Comparison of ENCODE assay signal across 8 cellular contexts in genomic region chr22:37166675-37167066, GRCh38. TPM values are rescaled to one million over a fixed set of nuclear protein-coding genes. Genes with fewer than 3 reads are reported as not detected.
DNase-seq lines count a peak whose midpoint lies in the region; ATAC-seq and TF ChIP-seq lines count a peak whose summit lies in the region.

No MANE protein-coding gene starts in this region.

- H3K4me3 Mint-ChIP-seq in naive thymus-derived CD8-positive, alpha-beta T cell: peak overlapping the region; percentile 69 to 96 (median 89)

- H3K9ac ChIP-seq in GM23248: no peak overlapping the region

- H3K9me3 Mint-ChIP-seq in naive thymus-derived CD8-positive, alpha-beta T cell: no peaks in the 10 kb centered on the region

- H2AFZ ChIP-seq in GM23248: no peak overlapping the region
- no peak overlapping the region for H2AFZ ChIP-seq in OCI-LY7 (ENCODE audit: low read length)

- no peak overlapping the region for H3K27ac ChIP-seq in GM23248
- no peak overlapping the region for H3K27ac ChIP-seq in OCI-LY7 (ENCODE audit: low read depth, low read length, poor library complexity, severe bottlenecking)
- H3K27ac ChIP-seq in esophagus (ENCODE audit: low read depth in 2 of 2, low read length in 1 of 2): peak overlapping the region; percentile 21 to 69

- H3K9me2 ChIP-seq in GM23248 (ENCODE audit: insufficient read depth): no peaks in the 10 kb centered on the region
- H3K9me2 ChIP-seq in OCI-LY7 (ENCODE audit: insufficient read depth, low read length): no peaks in the 10 kb centered on the region

- in situ Hi-C loops in GM23248 (cut with MboI): no loop called here

- peak; percentile 94 for TF ChIP-seq CTCF in AG09309 (IDR thresholded peaks at IDR 0.05; ENCODE audit: control insufficient read depth, insufficient read depth, low read depth, low read length, missing control alignments)
- peak; percentile 93; the same call in 1 of the 2 replicates for TF ChIP-seq CTCF in OCI-LY7 (conservative IDR thresholded peaks at IDR 0.05; ENCODE audit: low read length)

- ATAC-seq in naive thymus-derived CD8-positive, alpha-beta T cell: peak; percentile 72 to 79

- H3K27me3 Mint-ChIP-seq in naive thymus-derived CD8-positive, alpha-beta T cell: no peaks in the 10 kb centered on the region

- H3K36me3 ChIP-seq in GM23248 (ENCODE audit: low read depth): no peaks in the 10 kb centered on the region
- no peaks in the 10 kb centered on the region for H3K36me3 ChIP-seq in OCI-LY7 (ENCODE audit: insufficient read depth, low read length)
- no peaks in the 10 kb centered on the region for H3K36me3 ChIP-seq in esophagus (ENCODE audit: control insufficient read depth in 2 of 2, insufficient read depth in 2 of 2, low read length in 1 of 2)

- 7 to 10% methylated on average over 13 of the region's 13 CpGs for WGBS in GM23248 (ENCODE audit: low coverage in 1 of 2, low lambda C conversion rate in 2 of 2, missing lambda C conversion rate in 2 of 2), 2 experiments
- 11 to 15% methylated on average over 12 to 13 of the region's 13 CpGs for WGBS in esophagus, 2 donors

- H3K27ac Mint-ChIP-seq in naive thymus-derived CD8-positive, alpha-beta T cell: peak overlapping the region; percentile 84 to 99 (median 94)

- intact Hi-C loops in OCI-LY7 (cut with micrococcal nuclease; ENCODE audit: unreplicated experiment): loop anchor here (1.0 kb wide), 2 partner anchors 32 to 95 kb away; no protein-coding TSS in a partner anchor

- H3K79me2 ChIP-seq in GM23248 (ENCODE audit: insufficient read depth) (no peaks in the 10 kb centered on the region), OCI-LY7 (ENCODE audit: insufficient read depth, low read depth, low read length) (no peaks in the 10 kb centered on the region)

- no peak for DNase-seq in AG09309 (ENCODE audit: low read depth)
- DNase-seq in GM23248: peak; percentile 80
- peak; percentile 70 for DNase-seq in OCI-LY7 (ENCODE audit: low spot score)
- peak; percentile 76 for DNase-seq in activated T-cell treated with anti-CD3 and anti-CD28 coated beads for 4 hours
- peak; percentile 69 to 88 (median 79) for DNase-seq in naive thymus-derived CD8-positive, alpha-beta T cell
- DNase-seq in stimulated activated CD8-positive, alpha-beta memory T cell treated with anti-CD3 and anti-CD28 coated beads, Interleukin-7, amount 100 ng/mL, for 48 hours (ENCODE audit: extremely low read depth in 1 of 2, low read depth in 1 of 2): peak; percentile 59 to 73
- no peak for DNase-seq in cortex of kidney (lab: John Stamatoyannopoulos, UW)

- no peaks in the 10 kb centered on the region; the same call in 1 of the 2 replicates for H3K27me3 ChIP-seq in GM23248 (replicated peaks; ENCODE audit: insufficient read depth)
- no peaks in the 10 kb centered on the region for H3K27me3 ChIP-seq in esophagus (ENCODE audit: control insufficient read depth in 1 of 2, insufficient read depth in 2 of 2, low read length in 2 of 2)

- no peaks in the 10 kb centered on the region for H3F3A ChIP-seq in GM23248 (ENCODE audit: insufficient read depth)

- H3K4me1 ChIP-seq in GM23248 (ENCODE audit: insufficient read depth) (no peaks in the 10 kb centered on the region), OCI-LY7 (ENCODE audit: insufficient read depth, low read length, poor library complexity, severe bottlenecking) (peaks cover 3% of the 10 kb centered on the region), esophagus (ENCODE audit: control insufficient read depth in 2 of 2, insufficient read depth in 2 of 2, low read length in 1 of 2) (peaks cover 0 to 3% of the 10 kb centered on the region in 2 donors)

- POLR2A ChIA-PET in OCI-LY7 (lab: Charles Lee): no interaction called here
- POLR2A ChIA-PET in naive thymus-derived CD8-positive, alpha-beta T cell (lab: Charles Lee): interaction anchor here (0.9 to 4.4 kb wide), 17 partner anchors 9 to 94 kb away, joined by 3 to 65 read pairs (median 12); partner anchors contain the start of genes IL2RB and RAC2

- no peak overlapping the region for H3K4me2 ChIP-seq in GM23248 (ENCODE audit: unreplicated experiment)
- peak overlapping the region; percentile 5; the same call in 1 of the 2 replicates for H3K4me2 ChIP-seq in OCI-LY7 (ENCODE audit: low read length)

- no peak overlapping the region for H3K4me3 ChIP-seq in AG09309 (ENCODE audit: control insufficient read depth, low read depth, low read length)
- H3K4me3 ChIP-seq in GM23248: no peak overlapping the region
- no peak overlapping the region for H3K4me3 ChIP-seq in OCI-LY7 (ENCODE audit: low read depth, low read length, poor library complexity, severe bottlenecking)
- H3K4me3 ChIP-seq in esophagus (ENCODE audit: low read depth in 1 of 2, low read length in 2 of 2): no peak overlapping the region

- H3K9me3 ChIP-seq in GM23248 (ENCODE audit: low read depth) (no peaks in the 10 kb centered on the region), OCI-LY7 (ENCODE audit: low read length) (peaks cover 5% of the 10 kb centered on the region; the same call in 1 of the 2 replicates), esophagus (ENCODE audit: control insufficient read depth in 2 of 2, insufficient read depth in 1 of 2, low read depth in 1 of 2, low read length in 1 of 2) (no peaks in the 10 kb centered on the region)

- CTCF ChIA-PET in OCI-LY7 (lab: Charles Lee; ENCODE audit: unreplicated experiment): interaction anchor here (0.6 kb wide), 1 partner anchor 18 kb away, joined by 3 read pairs; no protein-coding TSS in a partner anchor

- H3K4me1 Mint-ChIP-seq in naive thymus-derived CD8-positive, alpha-beta T cell: peaks cover 46 to 98% (median 92%) of the 10 kb centered on the region in 4 donors

- no peaks in the 10 kb centered on the region for H3K36me3 Mint-ChIP-seq in naive thymus-derived CD8-positive, alpha-beta T cell

- BruUV-seq in OCI-LY7 (replicated peaks; lab: Mats Ljungman, UMichigan): no TSS peak

- H4K20me1 ChIP-seq in GM23248 (ENCODE audit: insufficient read depth) (no peaks in the 10 kb centered on the region), OCI-LY7 (ENCODE audit: insufficient read depth, low read length) (no peaks in the 10 kb centered on the region)

RNA-seq across cellular contexts. Expression of gene IL2RB, which starts 17.0 kb away (rescaled TPM):
- not detected in 2 replicates for total RNA-seq in GM23248 (2014; rRNA removed; shearing (Covaris generic))
- polyA plus RNA-seq in GM23248 (2016; fragmentation: Nextera tagmentation; extraction: Ambion mirVana) (0.15 and 0.19 TPM in 2 replicates), esophagus (1 to 10 TPM in 1 of 2 donors, under 1 TPM in 1; 0.65 to 1.2 TPM)
- not detected in 2 replicates for total RNA-seq in OCI-LY7 (2014; rRNA removed; shearing (Covaris generic))
- total RNA-seq in OCI-LY7 (2022): not detected in 2 replicates
- 10 to 100 TPM; 31.1 to 34.2 TPM for total RNA-seq in naive thymus-derived CD8-positive, alpha-beta T cell
- polyA plus RNA-seq in naive thymus-derived CD8-positive, alpha-beta T cell: 100 to 1,000 TPM in 1 of 3 donors, 10 to 100 TPM in 2; 74.9 to 113 (median 81.1) TPM

RNA-seq across cellular contexts. Expression of gene C1QTNF6, which starts 21.4 kb away (rescaled TPM):
- 3.4 and 4.0 TPM in 2 replicates for total RNA-seq in GM23248 (2014; rRNA removed; shearing (Covaris generic))
- polyA plus RNA-seq in GM23248 (2016; fragmentation: Nextera tagmentation; extraction: Ambion mirVana) (8.9 and 9.8 TPM in 2 replicates), esophagus (1 to 10 TPM; 1.3 to 4.9 TPM)
- 6.8 and 7.3 TPM in 2 replicates for total RNA-seq in OCI-LY7 (2014; rRNA removed; shearing (Covaris generic))
- 18.7 and 19.6 TPM in 2 replicates for total RNA-seq in OCI-LY7 (2022)
- total RNA-seq in naive thymus-derived CD8-positive, alpha-beta T cell: 10 to 100 TPM; 24.6 to 25.7 TPM
- 1 to 10 TPM in 2 of 3 donors, under 1 TPM in 1; 0.68 to 4.0 (median 1.7) TPM for polyA plus RNA-seq in naive thymus-derived CD8-positive, alpha-beta T cell

RNA-seq across cellular contexts. Expression of gene SSTR3, which starts 45.6 kb away (rescaled TPM):
- not detected in 2 replicates for total RNA-seq in GM23248 (2014; rRNA removed; shearing (Covaris generic))
- polyA plus RNA-seq in GM23248 (2016; fragmentation: Nextera tagmentation; extraction: Ambion mirVana): not detected in 2 replicates
- total RNA-seq in OCI-LY7 (2014; rRNA removed; shearing (Covaris generic)): 0.05 and 0.25 TPM in 2 replicates
- 0.30 TPM in 2 replicates for total RNA-seq in OCI-LY7 (2022)
- polyA plus RNA-seq in esophagus: under 1 TPM in 1 of 2 donors, not detected in 1; 0.02 TPM
- 10 to 100 TPM; 13.5 to 13.7 TPM for total RNA-seq in naive thymus-derived CD8-positive, alpha-beta T cell
- polyA plus RNA-seq in naive thymus-derived CD8-positive, alpha-beta T cell: 1 to 10 TPM; 2.9 to 7.3 (median 4.2) TPM

RNA-seq across cellular contexts. Expression of gene TMPRSS6, which starts 57.2 kb away (rescaled TPM):
- not detected in 2 replicates for total RNA-seq in GM23248 (2014; rRNA removed; shearing (Covaris generic))
- polyA plus RNA-seq in GM23248 (2016; fragmentation: Nextera tagmentation; extraction: Ambion mirVana): 0.05 and 0.08 TPM in 2 replicates
- not detected in 2 replicates for total RNA-seq in OCI-LY7 (2014; rRNA removed; shearing (Covaris generic))
- total RNA-seq in OCI-LY7 (2022): not detected in 2 replicates
- polyA plus RNA-seq in esophagus: under 1 TPM; 0.04 to 0.05 TPM
- under 1 TPM; 0.27 to 0.36 TPM for total RNA-seq in naive thymus-derived CD8-positive, alpha-beta T cell
- under 1 TPM; 0.05 to 0.09 (median 0.06) TPM for polyA plus RNA-seq in naive thymus-derived CD8-positive, alpha-beta T cell

Comparison
In these comparisons a context has a peak if more than half of its experiments do, and no peak if none do; other contexts are left out.
1. DNase-seq: peak in GM23248 (single experiment), OCI-LY7 (single experiment), activated T-cell treated with anti-CD3 and anti-CD28 coated beads for 4 hours (single experiment), naive thymus-derived CD8-positive, alpha-beta T cell (10 of 10) and stimulated activated CD8-positive, alpha-beta memory T cell treated with anti-CD3 and anti-CD28 coated beads, Interleukin-7, amount 100 ng/mL, for 48 hours (2 of 2); none in AG09309 (single experiment) and cortex of kidney (single experiment).
2. H3K27ac ChIP-seq: peak in esophagus (2 of 2); none in GM23248 (single experiment) and OCI-LY7 (single experiment).
3. RNA of gene IL2RB, which starts 17.0 kb away (total RNA-seq): 31.1 to 34.2 TPM in naive thymus-derived CD8-positive, alpha-beta T cell; not detected in GM23248 and not detected in OCI-LY7; every median in the first group is over 10 times any median in the second.
4. RNA of gene SSTR3, which starts 45.6 kb away (total RNA-seq): 13.5 to 13.7 TPM in naive thymus-derived CD8-positive, alpha-beta T cell; 0.05 to 0.30 TPM in OCI-LY7 and not detected in GM23248; every median in the first group is over 10 times any median in the second.